ENCODE assay signal across 28 cellular contexts in genomic region chr3:157918402-157918801, GRCh38.
DNase-seq lines count a peak whose midpoint lies in the region; ATAC-seq and TF ChIP-seq lines count a peak whose summit lies in the region.
"Had no signal": no experiment of that assay in that cellular context is flagged by ENCODE, and none has a peak within 500 bp of the region (broad histone marks: within the 10 kb centered on the region; RNA-seq: fewer than 3 reads in every experiment).

No MANE protein-coding gene starts in this region.

- ATAC-seq in stimulated activated memory B cell treated with anti-CD40 and anti-IgM and Interleukin-4, amounts not matched to agents 10 μg/mL and 1 μg/mL and 100 μg/mL, for 72 hours: no peak
- ATAC-seq: GM12878, T-cell had no signal

- DNase-seq in Kasumi-1 (lab: John Stamatoyannopoulos, UW): peak; percentile 60 to 75
- DNase-seq in NB4 (ENCODE audit: low read depth): peak; percentile 61
- DNase-seq in SIG-M5 (lab: John Stamatoyannopoulos, UW): peak; percentile 63
- DNase-seq in glutamatergic neuron: no peak
- no peak for DNase-seq in NCI-H187 treated with DMSO at 0.1 percent for 48 hours (lab: John Stamatoyannopoulos, UW)
- no peak for DNase-seq in NCI-H1092 treated with DMSO at 0.1 percent for 48 hours (lab: John Stamatoyannopoulos, UW)
- DNase-seq: CD8-positive, alpha-beta memory T cell; DMS 273 treated with DMSO at 0.1 percent for 48 hours; DMS79; EL; GDM1; GM23248; H7; KBM-7; MG63; NCI-H1694; NCI-H2081; NCI-H2171; NCI-H226; NCI-H510A; NCI-H69; SHP77; T-cell had no signal

- peaks cover 8% of the 10 kb centered on the region for H3K27me3 Mint-ChIP-seq in glutamatergic neuron (ENCODE audit: unreplicated experiment)
- no peaks in the 10 kb centered on the region for H3K27me3 Mint-ChIP-seq in stimulated activated memory B cell treated with anti-CD40 and anti-IgM and Interleukin-4, amounts not matched to agents 10 μg/mL and 1 μg/mL and 100 μg/mL, for 72 hours
- H3K27me3 Mint-ChIP-seq: B cell, T-cell had no signal

- peak overlapping the region; percentile 57 for H3K27ac Mint-ChIP-seq in glutamatergic neuron (ENCODE audit: unreplicated experiment)
- no peak overlapping the region for H3K27ac Mint-ChIP-seq in stimulated activated memory B cell treated with anti-CD40 and anti-IgM and Interleukin-4, amounts not matched to agents 10 μg/mL and 1 μg/mL and 100 μg/mL, for 72 hours
- H3K27ac Mint-ChIP-seq: B cell, CD14-positive monocyte, T-cell had no signal

- H3K4me3 ChIP-seq in NB4 (ENCODE audit: low read depth, low read length): no peak overlapping the region
- H3K4me3 ChIP-seq: GM12878, GM23248, MG63, SK-N-MC had no signal

- H3K4me1 Mint-ChIP-seq in glutamatergic neuron (ENCODE audit: low read depth, unreplicated experiment): peaks cover 39% of the 10 kb centered on the region
- H3K4me1 Mint-ChIP-seq in stimulated activated memory B cell treated with anti-CD40 and anti-IgM and Interleukin-4, amounts not matched to agents 10 μg/mL and 1 μg/mL and 100 μg/mL, for 72 hours: peaks cover 6% of the 10 kb centered on the region
- H3K4me1 Mint-ChIP-seq: B cell; CD8-positive, alpha-beta memory T cell; T-cell had no signal

- H3K9me3 Mint-ChIP-seq in glutamatergic neuron (ENCODE audit: unreplicated experiment): peaks cover 7% of the 10 kb centered on the region
- no peaks in the 10 kb centered on the region for H3K9me3 Mint-ChIP-seq in stimulated activated memory B cell treated with anti-CD40 and anti-IgM and Interleukin-4, amounts not matched to agents 10 μg/mL and 1 μg/mL and 100 μg/mL, for 72 hours
- H3K9me3 Mint-ChIP-seq: CD8-positive, alpha-beta memory T cell; T-cell had no signal

- H3K4me3 Mint-ChIP-seq in glutamatergic neuron (ENCODE audit: unreplicated experiment): no peak overlapping the region
- no peak overlapping the region for H3K4me3 Mint-ChIP-seq in stimulated activated memory B cell treated with anti-CD40 and anti-IgM and Interleukin-4, amounts not matched to agents 10 μg/mL and 1 μg/mL and 100 μg/mL, for 72 hours
- H3K4me3 Mint-ChIP-seq: B cell; CD14-positive monocyte; CD8-positive, alpha-beta memory T cell; T-cell had no signal

- TF ChIP-seq CTCF in NB4 (IDR thresholded peaks at IDR 0.05; ENCODE audit: low read depth, low read length) (no peak), glutamatergic neuron (IDR thresholded peaks at IDR 0.05; ENCODE audit: partially characterized antibody, unreplicated experiment) (no peak)

- TF ChIP-seq POLR2A in NB4 (IDR thresholded peaks at IDR 0.05; ENCODE audit: extremely low read depth, insufficient read length): no peak

- H3K36me3 Mint-ChIP-seq in glutamatergic neuron (ENCODE audit: unreplicated experiment): no peaks in the 10 kb centered on the region
- no peaks in the 10 kb centered on the region for H3K36me3 Mint-ChIP-seq in stimulated activated memory B cell treated with anti-CD40 and anti-IgM and Interleukin-4, amounts not matched to agents 10 μg/mL and 1 μg/mL and 100 μg/mL, for 72 hours
- H3K36me3 Mint-ChIP-seq: CD14-positive monocyte; CD8-positive, alpha-beta memory T cell; T-cell had no signal

Comparison
In these comparisons a context has a peak if more than half of its experiments do, and no peak if none do; other contexts are left out.
1. DNase-seq: peak in Kasumi-1 (2 of 2), NB4 (single experiment) and SIG-M5 (single experiment); none in glutamatergic neuron (single experiment), NCI-H187 treated with DMSO at 0.1 percent for 48 hours (single experiment) and NCI-H1092 treated with DMSO at 0.1 percent for 48 hours (single experiment).